ENCODE assay signal across 28 cellular contexts in genomic region chr2:205261631-205262030, GRCh38.
"Had no signal": no experiment of that assay in that cellular context is flagged by ENCODE, and none has a peak within 500 bp of the region (broad histone marks: within the 10 kb centered on the region; RNA-seq: fewer than 3 reads in every experiment).

No MANE protein-coding gene starts in this region.

- H3K4me1 ChIP-seq: breast epithelium, esophagus muscularis mucosa, pancreas, prostate gland, stomach, suprapubic skin, tibial artery, upper lobe of right lung had no signal

- ATAC-seq: left ventricle myocardium superior; pancreas; sciatic nerve; stimulated activated naive B cell treated with anti-CD40 and anti-IgM and Interleukin-4, amounts not matched to agents 10 μg/mL and 1 μg/mL and 100 μg/mL, for 72 hours; upper lobe of right lung had no signal

- H3K27me3 ChIP-seq: breast epithelium, esophagus muscularis mucosa, neutrophil, pancreas, stomach, suprapubic skin, tibial artery, upper lobe of right lung had no signal

- H3K4me3 ChIP-seq: breast epithelium, esophagus muscularis mucosa, pancreas, prostate gland, stomach, suprapubic skin, tibial artery, upper lobe of right lung had no signal

- DNase-seq: activated CD4-positive, alpha-beta memory T cell treated with anti-CD3 and anti-CD28 coated beads for 36 hours; activated CD4-positive, alpha-beta T cell treated with anti-CD3 and anti-CD28 coated beads, Interleukin-2, amount 10 ng/mL, durations not matched to agents 24 days and 14 days; activated CD4-positive, CD25-positive, alpha-beta regulatory T cell treated with anti-CD3 and anti-CD28 coated beads, Interleukin-2, amount 50 U/mL, for 72 hours; activated CD8-positive, alpha-beta memory T cell treated with anti-CD3 and anti-CD28 coated beads, Interleukin-2, amount 50 U/mL, for 4 hours; activated gamma-delta T cell; activated naive CD4-positive, alpha-beta T cell treated with anti-CD3 and anti-CD28 coated beads, Interleukin-2, amount 10 ng/mL, durations not matched to agents 7 days and 5 days; activated naive CD8-positive, alpha-beta T cell treated with anti-CD3 and anti-CD28 coated beads, Interleukin-2, amount 10 ng/mL, durations not matched to agents 7 days and 5 days; activated T-cell treated with anti-CD3 and anti-CD28 coated beads, Interleukin-2, amount 50 U/mL, for 1 hour; endodermal cell; glutamatergic neuron; islet precursor cell; left ventricle myocardium superior; pancreas; retina; small intestine; stimulated activated naive B cell treated with anti-CD40 and anti-IgM and Interleukin-4, amounts not matched to agents 10 μg/mL and 1 μg/mL and 100 μg/mL, for 72 hours; stomach; T-helper 9 cell; tibial artery; upper lobe of right lung; WERI-Rb-1 had no signal

- H3K9me3 ChIP-seq: breast epithelium, esophagus muscularis mucosa, neutrophil, pancreas, prostate gland, stomach, suprapubic skin, tibial artery, upper lobe of right lung had no signal

- FAIRE-seq: frontal cortex, pancreas, small intestine had no signal

- H3K27ac ChIP-seq: breast epithelium, esophagus muscularis mucosa, neutrophil, pancreas, prostate gland, stomach, suprapubic skin, tibial artery, upper lobe of right lung, WERI-Rb-1 had no signal

- H3K36me3 ChIP-seq: breast epithelium, esophagus muscularis mucosa, neutrophil, pancreas, prostate gland, stomach, suprapubic skin, tibial artery, upper lobe of right lung, WERI-Rb-1 had no signal
